9 cellular contexts compared by ENCODE assay signal in genomic region chr18:79071037-79071960, GRCh38.
DNase-seq lines count a peak whose midpoint lies in the region; TF ChIP-seq lines count a peak whose summit lies in the region.
"Had no signal": no experiment of that assay in that cellular context is flagged by ENCODE, and none has a peak within 500 bp of the region (broad histone marks: within the 10 kb centered on the region; RNA-seq: fewer than 3 reads in every experiment).

No MANE protein-coding gene starts in this region.

- no peak overlapping the region for H3K9ac ChIP-seq in SK-N-MC (ENCODE audit: insufficient read length)

- H3K36me3 ChIP-seq in SK-N-MC (ENCODE audit: insufficient read depth, low read length) (no peaks in the 10 kb centered on the region), WERI-Rb-1 (peaks cover 2% of the 10 kb centered on the region; the same call in 1 of the 2 replicates)

- H3K27me3 ChIP-seq in WERI-Rb-1 (ENCODE audit: insufficient read depth, low read depth, severe bottlenecking): no peaks in the 10 kb centered on the region

- TF ChIP-seq CTCF in GM20000 (IDR thresholded peaks at IDR 0.05; ENCODE audit: extremely low read depth, missing control alignments) (no peak), epithelial cell of esophagus (IDR thresholded peaks at IDR 0.05; ENCODE audit: insufficient read depth, low read depth, low read length, missing control alignments) (no peak), WERI-Rb-1 (IDR thresholded peaks at IDR 0.05; ENCODE audit: low read depth, low read length) (no peak)

- no peak overlapping the region for H3K27ac ChIP-seq in SK-N-MC
- H3K27ac ChIP-seq in WERI-Rb-1: no peak overlapping the region

- H3K4me3 ChIP-seq in SK-N-MC (peak overlapping the region; percentile 79; the same call in 1 of the 2 replicates), epithelial cell of esophagus (ENCODE audit: low read length) (no peak overlapping the region), WERI-Rb-1 (ENCODE audit: low read depth, low read length) (no peak overlapping the region)

- DNase-seq in AML-193 (lab: John Stamatoyannopoulos, UW) (peak; percentile 46 to 49), GM20000 (ENCODE audit: low spot score) (peak; percentile 53), SK-N-MC (ENCODE audit: low read depth, low spot score) (no peak), epithelial cell of esophagus (ENCODE audit: low read depth) (peak; percentile 10), hepatic stellate cell (ENCODE audit: low spot score) (no peak), EL (no peak), WERI-Rb-1 (no peak)
- no peak for DNase-seq in stimulated activated CD4-positive, alpha-beta T cell treated with anti-CD3 and anti-CD28 coated beads, Interleukin-4, amount 100 ng/mL, for 24 hours
- DNase-seq: NCI-H1694 had no signal

- H3K9me3 ChIP-seq in SK-N-MC (ENCODE audit: low read depth, low read length) (no peaks in the 10 kb centered on the region), WERI-Rb-1 (ENCODE audit: severe bottlenecking) (peaks cover 25% of the 10 kb centered on the region)

Comparison
In these comparisons a context has a peak if more than half of its experiments do, and no peak if none do; other contexts are left out.
1. DNase-seq: peak in AML-193 (2 of 2), GM20000 (single experiment) and epithelial cell of esophagus (single experiment); none in SK-N-MC (single experiment), hepatic stellate cell (single experiment), stimulated activated CD4-positive, alpha-beta T cell treated with anti-CD3 and anti-CD28 coated beads, Interleukin-4, amount 100 ng/mL, for 24 hours (single experiment), EL (single experiment) and WERI-Rb-1 (single experiment).